In the genomic region with DNA sequence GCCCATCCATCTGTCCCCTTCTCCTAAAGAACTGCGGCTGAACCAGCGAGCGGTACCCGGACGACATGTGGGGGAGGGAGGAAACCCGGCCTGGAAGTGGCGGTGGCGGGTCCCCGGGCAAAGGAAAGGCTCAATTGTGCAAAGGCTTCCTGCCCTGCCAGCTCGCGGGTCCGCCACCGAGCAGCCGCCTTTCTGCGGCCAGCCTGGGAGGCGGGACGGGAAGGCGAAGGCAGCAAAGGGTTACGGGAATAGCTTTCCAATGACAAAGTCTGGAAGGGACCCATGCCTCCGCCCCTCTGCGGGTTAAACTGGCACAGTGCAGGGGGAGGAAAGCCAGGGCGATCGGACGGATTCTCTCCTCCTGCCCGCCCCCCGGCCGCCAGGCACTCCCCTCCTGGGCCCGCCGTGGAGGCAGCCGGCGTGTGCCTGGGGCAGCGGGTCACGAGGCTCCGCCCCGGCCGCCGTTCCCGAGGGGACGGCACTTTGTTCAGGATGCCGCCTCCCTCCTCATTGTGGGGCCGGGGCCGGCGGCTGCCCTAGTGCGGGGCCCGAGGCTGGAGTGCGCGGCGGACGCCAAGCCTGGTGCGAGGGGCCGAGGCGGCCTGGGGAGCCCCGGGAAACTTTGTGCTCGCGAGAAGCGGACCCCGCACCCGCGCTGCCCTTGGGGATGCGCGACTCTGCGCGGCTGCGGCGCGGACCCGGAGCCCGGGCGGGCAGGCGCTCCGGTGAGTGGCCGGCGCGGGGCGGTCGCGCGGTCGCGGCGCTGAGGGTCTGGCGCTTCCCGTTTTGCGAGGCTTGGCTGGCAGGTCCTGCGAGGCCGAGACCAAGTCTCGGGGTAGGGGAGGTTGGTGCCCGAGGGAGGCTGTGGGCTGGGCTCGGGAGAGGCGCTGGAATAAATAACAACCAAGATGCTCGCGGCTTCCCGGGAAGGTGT, we compare ENCODE assay signal across 1 cellular context.
A peak's percentile ranks its signal among the peaks of the same experiment; 100 is the strongest.
TF ChIP-seq lines count a peak whose summit lies in the region.

Gene NAV1, plus strand, starts transcription at position 510 of the 934 bp plus-strand sequence. CDS start 83,758 bp downstream, outside the sequence.

TF ChIP-seq in HEK293, 187 proteins besides CTCF, POLR2A, EP300 and RAD21 (continued from another document):
- TF ChIP-seq ZNF280D (tag by site-specific recombination; IDR thresholded peaks at IDR 0.05) (no peak), ZSCAN30 (tag by site-specific recombination; IDR thresholded peaks at IDR 0.05) (0 out of 2 replicates have a peak, but pooled peaks have one; percentile 46), TCF7L2 (IDR thresholded peaks at IDR 0.05; ENCODE audit: borderline replicate concordance, low read depth, low read length) (peak; percentile 88), GLIS1 (tag by site-specific recombination; IDR thresholded peaks at IDR 0.05) (peak; percentile 82), KLF8 (tag by site-specific recombination; IDR thresholded peaks at IDR 0.05) (peak; percentile 75), SETDB1 (IDR thresholded peaks at IDR 0.05; ENCODE audit: insufficient read length, low read length) (no peak), ZNF449 (tag by site-specific recombination; IDR thresholded peaks at IDR 0.05) (no peak), WT1 (tag by site-specific recombination; IDR thresholded peaks at IDR 0.05) (peak; percentile 69; the same call in 1 of the 2 replicates), HOXD13 (CRISPR knock-in tag; IDR thresholded peaks at IDR 0.05; ENCODE audit: borderline replicate concordance) (no peak), ZNF707 (tag by site-specific recombination; IDR thresholded peaks at IDR 0.05) (no peak), KLF16 (tag by site-specific recombination; IDR thresholded peaks at IDR 0.05) (peak; percentile 77; the same call in 1 of the 2 replicates), ZNF350 (tag by site-specific recombination; IDR thresholded peaks at IDR 0.05) (no peak), ZNF221 (tag by site-specific recombination; IDR thresholded peaks at IDR 0.05; ENCODE audit: borderline replicate concordance) (no peak), ZNF19 (tag by site-specific recombination; IDR thresholded peaks at IDR 0.05; ENCODE audit: low read depth) (no peak), ZNF214 (tag by site-specific recombination; IDR thresholded peaks at IDR 0.05; ENCODE audit: borderline replicate concordance) (no peak), RBAK (tag by site-specific recombination; IDR thresholded peaks at IDR 0.05) (no peak), ZNF629 (tag by site-specific recombination; IDR thresholded peaks at IDR 0.05) (peak; percentile 50), ZNF146 (tag by site-specific recombination; IDR thresholded peaks at IDR 0.05) (no peak), INSM2 (tag by site-specific recombination; IDR thresholded peaks at IDR 0.05) (no peak), ZNF354C (tag by site-specific recombination; IDR thresholded peaks at IDR 0.05; ENCODE audit: borderline replicate concordance, low read depth) (no peak), ZNF132 (tag by site-specific recombination; IDR thresholded peaks at IDR 0.05; ENCODE audit: borderline replicate concordance) (no peak), ZBTB21 (tag by site-specific recombination; IDR thresholded peaks at IDR 0.05) (no peak)
- TF ChIP-seq, protein P1, sequence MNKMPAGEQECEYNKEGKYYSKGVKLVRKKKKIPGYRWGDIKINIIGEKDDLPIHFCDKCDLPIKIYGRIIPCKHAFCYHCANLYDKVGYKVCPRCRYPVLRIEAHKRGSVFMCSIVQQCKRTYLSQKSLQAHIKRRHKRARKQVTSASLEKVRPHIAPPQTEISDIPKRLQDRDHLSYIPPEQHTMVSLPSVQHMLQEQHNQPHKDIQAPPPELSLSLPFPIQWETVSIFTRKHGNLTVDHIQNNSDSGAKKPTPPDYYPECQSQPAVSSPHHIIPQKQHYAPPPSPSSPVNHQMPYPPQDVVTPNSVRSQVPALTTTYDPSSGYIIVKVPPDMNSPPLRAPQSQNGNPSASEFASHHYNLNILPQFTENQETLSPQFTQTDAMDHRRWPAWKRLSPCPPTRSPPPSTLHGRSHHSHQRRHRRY (tag by site-specific recombination; IDR thresholded peaks at IDR 0.05): no peak
- TF ChIP-seq, protein P2, sequence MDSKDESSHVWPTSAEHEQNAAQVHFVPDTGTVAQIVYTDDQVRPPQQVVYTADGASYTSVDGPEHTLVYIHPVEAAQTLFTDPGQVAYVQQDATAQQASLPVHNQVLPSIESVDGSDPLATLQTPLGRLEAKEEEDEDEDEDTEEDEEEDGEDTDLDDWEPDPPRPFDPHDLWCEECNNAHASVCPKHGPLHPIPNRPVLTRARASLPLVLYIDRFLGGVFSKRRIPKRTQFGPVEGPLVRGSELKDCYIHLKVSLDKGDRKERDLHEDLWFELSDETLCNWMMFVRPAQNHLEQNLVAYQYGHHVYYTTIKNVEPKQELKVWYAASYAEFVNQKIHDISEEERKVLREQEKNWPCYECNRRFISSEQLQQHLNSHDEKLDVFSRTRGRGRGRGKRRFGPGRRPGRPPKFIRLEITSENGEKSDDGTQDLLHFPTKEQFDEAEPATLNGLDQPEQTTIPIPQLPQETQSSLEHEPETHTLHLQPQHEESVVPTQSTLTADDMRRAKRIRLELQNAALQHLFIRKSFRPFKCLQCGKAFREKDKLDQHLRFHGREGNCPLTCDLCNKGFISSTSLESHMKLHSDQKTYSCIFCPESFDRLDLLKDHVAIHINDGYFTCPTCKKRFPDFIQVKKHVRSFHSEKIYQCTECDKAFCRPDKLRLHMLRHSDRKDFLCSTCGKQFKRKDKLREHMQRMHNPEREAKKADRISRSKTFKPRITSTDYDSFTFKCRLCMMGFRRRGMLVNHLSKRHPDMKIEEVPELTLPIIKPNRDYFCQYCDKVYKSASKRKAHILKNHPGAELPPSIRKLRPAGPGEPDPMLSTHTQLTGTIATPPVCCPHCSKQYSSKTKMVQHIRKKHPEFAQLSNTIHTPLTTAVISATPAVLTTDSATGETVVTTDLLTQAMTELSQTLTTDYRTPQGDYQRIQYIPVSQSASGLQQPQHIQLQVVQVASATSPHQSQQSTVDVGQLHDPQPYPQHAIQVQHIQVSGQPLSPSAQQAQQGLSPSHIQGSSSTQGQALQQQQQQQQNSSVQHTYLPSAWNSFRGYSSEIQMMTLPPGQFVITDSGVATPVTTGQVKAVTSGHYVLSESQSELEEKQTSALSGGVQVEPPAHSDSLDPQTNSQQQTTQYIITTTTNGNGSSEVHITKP (tag by site-specific recombination; IDR thresholded peaks at IDR 0.05): peak; percentile 97
- TF ChIP-seq, protein P3, sequence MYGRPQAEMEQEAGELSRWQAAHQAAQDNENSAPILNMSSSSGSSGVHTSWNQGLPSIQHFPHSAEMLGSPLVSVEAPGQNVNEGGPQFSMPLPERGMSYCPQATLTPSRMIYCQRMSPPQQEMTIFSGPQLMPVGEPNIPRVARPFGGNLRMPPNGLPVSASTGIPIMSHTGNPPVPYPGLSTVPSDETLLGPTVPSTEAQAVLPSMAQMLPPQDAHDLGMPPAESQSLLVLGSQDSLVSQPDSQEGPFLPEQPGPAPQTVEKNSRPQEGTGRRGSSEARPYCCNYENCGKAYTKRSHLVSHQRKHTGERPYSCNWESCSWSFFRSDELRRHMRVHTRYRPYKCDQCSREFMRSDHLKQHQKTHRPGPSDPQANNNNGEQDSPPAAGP (tag by site-specific recombination; IDR thresholded peaks at IDR 0.05): peak; percentile 25; the same call in 1 of the 2 replicates
